ENCODE assay signal across 26 cellular contexts in genomic region chr1:55015123-55015522, GRCh38. TPM values are rescaled to one million over a fixed set of nuclear protein-coding genes. Genes with fewer than 3 reads are reported as not detected.
"Had no signal": no experiment of that assay in that cellular context is flagged by ENCODE, and none has a peak within 500 bp of the region (broad histone marks: within the 10 kb centered on the region; RNA-seq: fewer than 3 reads in every experiment).

No MANE protein-coding gene starts in this region.

- H3K27me3 ChIP-seq: brain microvascular endothelial cell, Peyer's patch, SJSA1 had no signal

- H3K4me1 Mint-ChIP-seq: activated naive CD4-positive, alpha-beta T cell treated with anti-CD3 and anti-CD28 coated beads, Interleukin-2, amount 50 U/mL, for 24 hours had no signal

- H3K4me3 Mint-ChIP-seq: activated CD8-positive, alpha-beta T cell treated with anti-CD3 and anti-CD28 coated beads for 36 hours; activated naive CD4-positive, alpha-beta T cell treated with anti-CD3 and anti-CD28 coated beads, Interleukin-2, amount 50 U/mL, for 24 hours; activated T-cell treated with anti-CD3 and anti-CD28 coated beads, Interleukin-2, amount 50 U/mL, for 72 hours; T-helper 2 cell treated with Interferon-gamma antibody and Interleukin-4, amounts not matched to agents 5 μg/mL and 100 μg/mL, for 36 hours had no signal

- H3K36me3 ChIP-seq: brain microvascular endothelial cell, Peyer's patch, SJSA1 had no signal

- H3K4me1 ChIP-seq: Peyer's patch, SJSA1 had no signal

- DNase-seq: activated CD4-positive, alpha-beta T cell treated with anti-CD3 and anti-CD28 coated beads for 4 hours; activated CD8-positive, alpha-beta memory T cell treated with anti-CD3 and anti-CD28 coated beads, Interleukin-2, amount 50 U/mL, for 4 hours; activated CD8-positive, alpha-beta T cell treated with anti-CD3 and anti-CD28 coated beads for 36 hours; activated T-cell treated with anti-CD3 and anti-CD28 coated beads, Interleukin-2, amount 50 U/mL, for 72 hours; amygdala; brain microvascular endothelial cell; NCI-H1048; NCI-H187 treated with DMSO at 0.1 percent for 48 hours; NCI-H2081 treated with DMSO at 0.1 percent for 48 hours; NCI-H446; NCI-H526; NCI-H774; NK-92 treated with Interleukin-12 subunit alpha and Interleukin-12 subunit beta, amount 100 ng/mL, for 24 hours; Peyer's patch; Right ventricle myocardium superior; SW 1271 had no signal

- ATAC-seq: activated CD4-positive, CD25-positive, alpha-beta regulatory T cell treated with anti-CD3 and anti-CD28 coated beads, Interleukin-2, amount 50 U/mL, for 24 hours; activated CD8-positive, alpha-beta T cell treated with anti-CD3 and anti-CD28 coated beads for 36 hours; activated T-cell treated with anti-CD3 and anti-CD28 coated beads, Interleukin-2, amount 50 U/mL, for 72 hours; SK-N-SH treated with all-trans-retinoic acid at 6 μM for 48 hours had no signal

- H3K27ac ChIP-seq: brain microvascular endothelial cell, KMS-11, Peyer's patch, RWPE1, SJSA1 had no signal

- H3K9ac ChIP-seq: KMS-11 had no signal

- H3K36me3 Mint-ChIP-seq: activated naive CD4-positive, alpha-beta T cell treated with anti-CD3 and anti-CD28 coated beads, Interleukin-2, amount 50 U/mL, for 24 hours had no signal

- H3K4me3 ChIP-seq: Peyer's patch, SJSA1 had no signal

- H3K9me3 ChIP-seq: Peyer's patch, SJSA1 had no signal

- H3K27ac Mint-ChIP-seq: activated CD8-positive, alpha-beta T cell treated with anti-CD3 and anti-CD28 coated beads for 36 hours; activated naive CD4-positive, alpha-beta T cell treated with anti-CD3 and anti-CD28 coated beads, Interleukin-2, amount 50 U/mL, for 24 hours; activated T-cell treated with anti-CD3 and anti-CD28 coated beads, Interleukin-2, amount 50 U/mL, for 72 hours; activated T-helper 2 cell treated with anti-CD3 and anti-CD28 coated beads, Interferon-gamma antibody, Interleukin-2, Interleukin-4, amounts not matched to agents 10 μg/mL and 5 μg/mL and 100 μg/mL, durations not matched to agents 14 hours and 24 hours and 36 hours; T-helper 2 cell treated with Interferon-gamma antibody and Interleukin-4, amounts not matched to agents 5 μg/mL and 100 μg/mL, for 36 hours had no signal

- H3K9me3 Mint-ChIP-seq: activated CD8-positive, alpha-beta T cell treated with anti-CD3 and anti-CD28 coated beads for 36 hours; activated naive CD4-positive, alpha-beta T cell treated with anti-CD3 and anti-CD28 coated beads, Interleukin-2, amount 50 U/mL, for 24 hours; activated T-cell treated with anti-CD3 and anti-CD28 coated beads, Interleukin-2, amount 50 U/mL, for 72 hours; activated T-helper 2 cell treated with anti-CD3 and anti-CD28 coated beads, Interferon-gamma antibody, Interleukin-2, Interleukin-4, amounts not matched to agents 10 μg/mL and 5 μg/mL and 100 μg/mL, durations not matched to agents 14 hours and 24 hours and 36 hours; T-helper 2 cell treated with Interferon-gamma antibody and Interleukin-4, amounts not matched to agents 5 μg/mL and 100 μg/mL, for 36 hours had no signal

RNA-seq across cellular contexts. Expression of gene BSND, which starts 16.4 kb away (rescaled TPM):
- total RNA-seq: activated CD8-positive, alpha-beta T cell treated with anti-CD3 and anti-CD28 coated beads for 36 hours; activated T-cell treated with anti-CD3 and anti-CD28 coated beads, Interleukin-2, amount 50 U/mL, for 72 hours; activated T-helper 2 cell treated with anti-CD3 and anti-CD28 coated beads, Interferon-gamma antibody, Interleukin-2, Interleukin-4, amounts not matched to agents 10 μg/mL and 5 μg/mL and 100 μg/mL, durations not matched to agents 14 hours and 24 hours and 36 hours; cardiac septum; Peyer's patch; Right ventricle myocardium superior; SJSA1; T-helper 1 cell treated with Interleukin-12 subunit alpha and Interleukin-12 subunit beta and Interleukin-4 antibody, amounts not matched to agents 30 ng/mL and 1 ng/mL, for 36 hours had no signal

RNA-seq across cellular contexts. Expression of gene PCSK9, which starts 24.2 kb away (rescaled TPM):
- total RNA-seq: activated CD8-positive, alpha-beta T cell treated with anti-CD3 and anti-CD28 coated beads for 36 hours; activated T-cell treated with anti-CD3 and anti-CD28 coated beads, Interleukin-2, amount 50 U/mL, for 72 hours; cardiac septum; Right ventricle myocardium superior; T-helper 1 cell treated with Interleukin-12 subunit alpha and Interleukin-12 subunit beta and Interleukin-4 antibody, amounts not matched to agents 30 ng/mL and 1 ng/mL, for 36 hours had no signal

RNA-seq across cellular contexts. Expression of gene TMEM61, which starts 34.7 kb away (rescaled TPM):
- total RNA-seq: activated CD8-positive, alpha-beta T cell treated with anti-CD3 and anti-CD28 coated beads for 36 hours; activated T-cell treated with anti-CD3 and anti-CD28 coated beads, Interleukin-2, amount 50 U/mL, for 72 hours; cardiac septum; SJSA1; T-helper 1 cell treated with Interleukin-12 subunit alpha and Interleukin-12 subunit beta and Interleukin-4 antibody, amounts not matched to agents 30 ng/mL and 1 ng/mL, for 36 hours had no signal
